7 cellular contexts compared by ENCODE assay signal in genomic region chr14:32940066-32940651, GRCh38. TPM values are rescaled to one million over a fixed set of nuclear protein-coding genes. Genes with fewer than 3 reads are reported as not detected.
A peak's percentile ranks its signal among the peaks of the same experiment; 100 is the strongest.
DNase-seq lines count a peak whose midpoint lies in the region; ATAC-seq and TF ChIP-seq lines count a peak whose summit lies in the region.

No MANE protein-coding gene starts in this region.

- peak; percentile 34 for DNase-seq in SK-MEL-5 (ENCODE audit: low read depth, low spot score)
- DNase-seq in fibroblast of the aortic adventitia (ENCODE audit: low read depth) = peak; percentile 16
- DNase-seq in kidney tubule cell (ENCODE audit: low spot score) = no peak

- in situ Hi-C loops in SK-MEL-5 (cut with HindIII; ENCODE audit: low pct_unique_long_range_greater_than_20kb, low sequenced_read_pairs) = no loop called here

- no peak for ATAC-seq in GM21619 (IDR thresholded peaks at IDR 0.05; ENCODE audit: unreplicated experiment)
- no peak for ATAC-seq in HG03175 (IDR thresholded peaks at IDR 0.05; ENCODE audit: unreplicated experiment)

- peaks cover 66% of the 10 kb centered on the region for H3K27me3 ChIP-seq in HUES48 (ENCODE audit: control insufficient read depth, insufficient read depth, low read length)
- H3K27me3 ChIP-seq in rectal smooth muscle tissue (ENCODE audit: control insufficient read depth, insufficient read depth, low read length) = no peaks in the 10 kb centered on the region

- H3K9ac ChIP-seq in HUES48 (ENCODE audit: low read depth, low read length) = no peak overlapping the region
- peak overlapping the region; percentile 40 for H3K9ac ChIP-seq in rectal smooth muscle tissue (ENCODE audit: low read length)

- no peak for TF ChIP-seq CTCF in fibroblast of the aortic adventitia (IDR thresholded peaks at IDR 0.05; ENCODE audit: insufficient read depth, low read length)

- H3K36me3 ChIP-seq in HUES48 (ENCODE audit: control insufficient read depth, insufficient read depth, low read length) (no peaks in the 10 kb centered on the region), rectal smooth muscle tissue (ENCODE audit: control insufficient read depth, insufficient read depth, low read length) (no peaks in the 10 kb centered on the region)

- peaks cover 35% of the 10 kb centered on the region for H3K4me1 ChIP-seq in HUES48 (ENCODE audit: control insufficient read depth, insufficient read depth, low read length)
- peaks cover 8% of the 10 kb centered on the region for H3K4me1 ChIP-seq in rectal smooth muscle tissue (ENCODE audit: control insufficient read depth, insufficient read depth, low read length)

- H3K4me3 ChIP-seq in HUES48 (ENCODE audit: low read depth, low read length) (peak overlapping the region; percentile 68), fibroblast of the aortic adventitia (ENCODE audit: low read depth, low read length) (peak overlapping the region; percentile 66), rectal smooth muscle tissue (ENCODE audit: low read length) (peak overlapping the region; percentile 59)

- no peaks in the 10 kb centered on the region for H3K9me3 ChIP-seq in HUES48 (ENCODE audit: control insufficient read depth, insufficient read depth, low read length)

- H3K27ac ChIP-seq in HUES48 (ENCODE audit: low read depth, low read length) (peak overlapping the region; percentile 24), rectal smooth muscle tissue (ENCODE audit: low read depth, low read length) (peak overlapping the region; percentile 90)

RNA-seq across cellular contexts. Expression of gene NPAS3, which starts 1.5 kb away (rescaled TPM):
- 0.90 and 2.4 TPM in 2 replicates for total RNA-seq in SK-MEL-5 (2014; rRNA removed; shearing (Covaris generic))
- polyA plus RNA-seq in SK-MEL-5 (2015; cell fraction: cytosol; rRNA removed) = 0.87 and 1.1 TPM in 2 replicates
- 1.5 and 1.6 TPM in 2 replicates for polyA plus RNA-seq in SK-MEL-5 (2015; cell fraction: nucleus; rRNA removed)
- total RNA-seq in fibroblast of the aortic adventitia (ENCODE audit: low replicate concordance) = 0.36 and 0.65 TPM in 2 replicates
